ENCODE assay signal across 19 cellular contexts in the genomic region with DNA sequence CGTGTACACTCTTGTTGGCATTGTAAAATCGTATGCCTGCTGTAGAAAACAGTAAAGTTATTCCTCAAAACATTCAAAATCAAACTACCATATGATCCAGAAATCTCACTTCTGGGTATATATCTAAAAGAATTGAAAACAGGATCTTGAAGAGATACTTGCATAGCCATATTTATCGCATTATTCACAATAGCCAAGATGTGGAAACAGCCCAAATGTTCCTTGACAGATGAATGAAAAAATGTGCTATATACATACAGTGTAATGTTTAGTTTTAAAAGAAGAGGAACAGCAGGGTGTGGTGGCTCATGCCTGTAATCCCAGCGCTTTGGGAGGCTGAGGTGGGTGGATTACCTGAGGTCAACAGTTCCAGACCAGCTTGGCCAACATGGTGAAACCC.
"Had no signal": no experiment of that assay in that cellular context is flagged by ENCODE, and none has a peak within 500 bp of the region (broad histone marks: within the 10 kb centered on the region; RNA-seq: fewer than 3 reads in every experiment).

No MANE protein-coding gene starts in this region.

- H3K36me3 ChIP-seq: esophagus muscularis mucosa, lower lobe of right lung, sigmoid colon, spleen, thoracic aorta, tibial nerve, upper lobe of left lung had no signal

- H3K4me1 ChIP-seq: esophagus muscularis mucosa, lower lobe of right lung, psoas muscle, sigmoid colon, spleen, upper lobe of left lung had no signal

- DNase-seq: dermis blood vessel endothelial cell; effector memory CD4-positive, alpha-beta T cell; hypothalamus; left ventricle myocardium superior; lower lobe of right lung; naive thymus-derived CD8-positive, alpha-beta T cell; nephron progenitor cell; nucleus accumbens; psoas muscle; right cardiac atrium; sigmoid colon; spleen; stimulated activated naive B cell treated with anti-CD40 and anti-IgM and Interleukin-4, amounts not matched to agents 10 μg/mL and 1 μg/mL and 100 μg/mL, for 72 hours; upper lobe of left lung had no signal

- H3K9me3 ChIP-seq: esophagus muscularis mucosa, lower lobe of right lung, psoas muscle, sigmoid colon, spleen, thoracic aorta, tibial nerve, upper lobe of left lung had no signal

- H3K27ac ChIP-seq: coronary artery, esophagus muscularis mucosa, lower lobe of right lung, psoas muscle, sigmoid colon, skin epidermis, spleen, thoracic aorta, tibial nerve, upper lobe of left lung had no signal

- H3K4me3 ChIP-seq: coronary artery, esophagus muscularis mucosa, lower lobe of right lung, psoas muscle, sigmoid colon, skin epidermis, spleen, thoracic aorta, tibial nerve, upper lobe of left lung had no signal

- ATAC-seq: left ventricle myocardium superior; lower lobe of right lung; naive thymus-derived CD8-positive, alpha-beta T cell; psoas muscle; right cardiac atrium; stimulated activated naive B cell treated with anti-CD40 and anti-IgM and Interleukin-4, amounts not matched to agents 10 μg/mL and 1 μg/mL and 100 μg/mL, for 72 hours had no signal

- H3K27me3 ChIP-seq: esophagus muscularis mucosa, sigmoid colon, spleen, tibial nerve, upper lobe of left lung had no signal
